ENCODE assay signal across 20 cellular contexts in genomic region chr1:37317870-37318431, GRCh38.
DNase-seq lines count a peak whose midpoint lies in the region; ATAC-seq, FAIRE-seq and TF ChIP-seq lines count a peak whose summit lies in the region.
"Had no signal": no experiment of that assay in that cellular context is flagged by ENCODE, and none has a peak within 500 bp of the region (broad histone marks: within the 10 kb centered on the region; RNA-seq: fewer than 3 reads in every experiment).

No MANE protein-coding gene starts in this region.

- TF ChIP-seq CTCF in right lobe of liver (IDR thresholded peaks at IDR 0.05) (no peak), HepG2 (CRISPR knock-in tag; IDR thresholded peaks at IDR 0.05) (no peak), K562 (IDR thresholded peaks at IDR 0.05 in 2 of 3, conservative IDR thresholded peaks at IDR 0.05 in 1 of 3; ENCODE audit: insufficient read depth in 2 of 3, low read depth in 1 of 3, low read length in 3 of 3) (no peak)

- H3K9me3 ChIP-seq in right lobe of liver (no peaks in the 10 kb centered on the region), HepG2 (ENCODE audit: low read length) (no peaks in the 10 kb centered on the region), K562 (replicated peaks; ENCODE audit: control insufficient read depth, insufficient read depth, low read depth, low read length) (no peaks in the 10 kb centered on the region)
- H3K9me3 ChIP-seq: gastroesophageal sphincter, upper lobe of right lung had no signal

- no peaks in the 10 kb centered on the region for H3K27me3 ChIP-seq in right lobe of liver
- H3K27me3 ChIP-seq in HepG2 (ENCODE audit: control insufficient read depth in 1 of 2, insufficient read depth in 2 of 2, low read length in 2 of 2) = peaks cover 7 to 40% of the 10 kb centered on the region in 2 experiments; a peak in 3 of 5 replicates
- H3K27me3 ChIP-seq in K562 (ENCODE audit: control insufficient read depth in 2 of 2, insufficient read depth in 2 of 2, low read length in 2 of 2) = peaks cover 29 to 31% of the 10 kb centered on the region in 2 experiments; a peak in 4 of 5 replicates

- H3K9me3 Mint-ChIP-seq in naive B cell = no peaks in the 10 kb centered on the region
- H3K9me3 Mint-ChIP-seq: activated T-helper 1 cell treated with anti-CD3 and anti-CD28 coated beads, Interleukin-12 subunit alpha, Interleukin-12 subunit beta, Interleukin-2, Interleukin-4 antibody, amounts not matched to agents 30 ng/mL and 10 ng/mL and 1 ng/mL, durations not matched to agents 14 hours and 24 hours and 36 hours; CD4-positive, CD25-positive, alpha-beta regulatory T cell; naive thymus-derived CD8-positive, alpha-beta T cell had no signal

- no peaks in the 10 kb centered on the region for H4K20me1 ChIP-seq in HepG2 (ENCODE audit: insufficient read depth, low read length)
- H4K20me1 ChIP-seq in K562 (replicated peaks; ENCODE audit: control insufficient read depth, insufficient read depth, low read length) = peaks cover 6% of the 10 kb centered on the region

- in situ Hi-C loops in HepG2 (cut with HindIII; ENCODE audit: extremely low pct_ligation_motif_present, low pct_unique_long_range_greater_than_20kb) (no loop called here), K562 (cut with MboI) (no loop called here)

- H3K4me3 ChIP-seq in right lobe of liver = no peak overlapping the region
- no peak overlapping the region for H3K4me3 ChIP-seq in HepG2 (replicated peaks in 1 of 3; ENCODE audit: insufficient read depth in 1 of 3, low read depth in 2 of 3, low read length in 3 of 3)
- no peak overlapping the region for H3K4me3 ChIP-seq in K562
- H3K4me3 ChIP-seq: gastroesophageal sphincter, lung, upper lobe of right lung had no signal

- TF ChIP-seq EP300 in HepG2 (IDR thresholded peaks at IDR 0.05; ENCODE audit: low read depth in 2 of 2, low read length in 2 of 2) = no peak
- no peak for TF ChIP-seq EP300 in HepG2 (CRISPR knock-in tag; IDR thresholded peaks at IDR 0.05; ENCODE audit: borderline replicate concordance)
- no peak for TF ChIP-seq EP300 in K562 (IDR thresholded peaks at IDR 0.05; ENCODE audit: low read length)

- intact Hi-C loops in right lobe of liver (cut with DNase I) = no loop called here
- intact Hi-C loops in HepG2 (cut with micrococcal nuclease; ENCODE audit: unreplicated experiment) = no loop called here
- intact Hi-C loops in K562 (cut with micrococcal nuclease) = no loop called here

- H2AFZ ChIP-seq in HepG2 (ENCODE audit: low read length) = no peak overlapping the region
- H2AFZ ChIP-seq in K562 (ENCODE audit: low read depth, low read length) = no peak overlapping the region

- peak overlapping the region in 6 of 8 donors; percentile 11 to 67 (median 41) for H3K4me3 Mint-ChIP-seq in naive B cell
- H3K4me3 Mint-ChIP-seq: activated T-helper 1 cell treated with anti-CD3 and anti-CD28 coated beads, Interleukin-12 subunit alpha, Interleukin-12 subunit beta, Interleukin-2, Interleukin-4 antibody, amounts not matched to agents 30 ng/mL and 10 ng/mL and 1 ng/mL, durations not matched to agents 14 hours and 24 hours and 36 hours; CD4-positive, CD25-positive, alpha-beta regulatory T cell; naive thymus-derived CD8-positive, alpha-beta T cell had no signal

- BruUV-seq in HepG2 (replicated peaks; lab: Mats Ljungman, UMichigan) = no TSS peak
- no TSS peak for BruUV-seq in K562 (replicated peaks; lab: Mats Ljungman, UMichigan)

- H3K4me1 Mint-ChIP-seq in naive B cell = peaks cover 12 to 19% (median 14%) of the 10 kb centered on the region in 3 donors

- TF ChIP-seq RAD21 in HepG2 (CRISPR knock-in tag; IDR thresholded peaks at IDR 0.05) (no peak), K562 (CRISPR knock-in tag; conservative IDR thresholded peaks at IDR 0.05 in 1 of 2, IDR thresholded peaks at IDR 0.05 in 1 of 2) (no peak)

- H3K9ac ChIP-seq in HepG2 (ENCODE audit: insufficient read depth, low read depth, low read length) (no peak overlapping the region), K562 (ENCODE audit: insufficient read depth in 1 of 2, low read depth in 2 of 2, low read length in 2 of 2) (no peak overlapping the region)

- H3K4me1 ChIP-seq in right lobe of liver (no peaks in the 10 kb centered on the region), HepG2 (ENCODE audit: insufficient read depth, low read length) (no peaks in the 10 kb centered on the region), K562 (replicated peaks in 1 of 2; ENCODE audit: control insufficient read depth in 2 of 2, insufficient read depth in 2 of 2, low read length in 2 of 2) (peaks cover 0 to 9% of the 10 kb centered on the region in 2 experiments; a peak in 1 of 5 replicates)
- H3K4me1 ChIP-seq: upper lobe of right lung had no signal

- H3K36me3 ChIP-seq in right lobe of liver = no peaks in the 10 kb centered on the region
- H3K36me3 ChIP-seq in HepG2 (replicated peaks in 1 of 2; ENCODE audit: control insufficient read depth in 1 of 2, insufficient read depth in 2 of 2, low read length in 2 of 2) = no peaks in the 10 kb centered on the region
- H3K36me3 ChIP-seq in K562 (ENCODE audit: control insufficient read depth, insufficient read depth, low read length) = no peaks in the 10 kb centered on the region
- H3K36me3 ChIP-seq: gastroesophageal sphincter, upper lobe of right lung had no signal

- peak in 1 of 3 donors; percentile 33 for DNase-seq in right lobe of liver
- DNase-seq in HepG2 (ENCODE audit: low spot score) = no peak
- no peak for DNase-seq in K562 (ENCODE audit: extremely low read depth in 1 of 4, low spot score in 3 of 4)
- DNase-seq in naive B cell = no peak
- no peak for DNase-seq in GF-D8 (lab: John Stamatoyannopoulos, UW)
- DNase-seq in CD1c-positive myeloid dendritic cell (ENCODE audit: extremely low spot score) = no peak
- DNase-seq: activated CD8-positive, alpha-beta memory T cell treated with anti-CD3 and anti-CD28 coated beads for 24 hours; CD4-positive, CD25-positive, alpha-beta regulatory T cell; dermis blood vessel endothelial cell; KBM-7; NCI-H2171; stimulated activated naive CD4-positive, alpha-beta T cell treated with Interleukin-2 at 50 U/mL for 16 hours; upper lobe of right lung had no signal

- no peak overlapping the region for H3K27ac ChIP-seq in right lobe of liver
- H3K27ac ChIP-seq in HepG2 (ENCODE audit: extremely low read length, insufficient read depth, low read length) = no peak overlapping the region
- H3K27ac ChIP-seq in K562 (ENCODE audit: extremely low read depth, low read depth, low read length) = no peak overlapping the region
- H3K27ac ChIP-seq: gastroesophageal sphincter, upper lobe of right lung had no signal

- peaks cover 63 to 81% (median 71%) of the 10 kb centered on the region in 3 donors for H3K27me3 Mint-ChIP-seq in naive B cell

- ATAC-seq in right lobe of liver (peak; percentile 41 to 59 (median 48)), HepG2 (no peak), K562 (peak; percentile 48), naive B cell (ENCODE audit: low read depth in 2 of 2) (no peak), HG03159 (IDR thresholded peaks at IDR 0.05; ENCODE audit: unreplicated experiment) (no peak), GM21423 (IDR thresholded peaks at IDR 0.05; ENCODE audit: unreplicated experiment) (no peak)
- ATAC-seq: gastroesophageal sphincter; naive thymus-derived CD8-positive, alpha-beta T cell had no signal

- WGBS in right lobe of liver (ENCODE audit: insufficient coverage, low coverage, low lambda C conversion rate, missing lambda C conversion rate) = 10% methylated on average over 25 of the region's 33 CpGs
- 6% methylated on average over 16 of the region's 33 CpGs for WGBS in HepG2 (ENCODE audit: low lambda C conversion rate)
- WGBS in K562 (ENCODE audit: insufficient coverage, low coverage, missing lambda C conversion rate) = under 1% methylated on average over 27 of the region's 33 CpGs

- H3K4me2 ChIP-seq in HepG2 (ENCODE audit: low read depth, low read length) (no peak overlapping the region), K562 (ENCODE audit: insufficient read depth, low read length) (no peak overlapping the region)

- FAIRE-seq in HepG2 (lab: Jason Lieb, UNC) = no peak
- FAIRE-seq in K562 (lab: Jason Lieb, UNC) = no peak
- FAIRE-seq: bronchial epithelial cell had no signal

- POLR2A ChIA-PET in HepG2 (lab: Yijun Ruan, JAX) (no interaction called here), K562 (lab: Yijun Ruan, JAX) (interaction anchor here (0.6 kb wide), 1 partner anchor 359 kb away, joined by 3 read pairs; no protein-coding TSS in a partner anchor)

- H3K27ac Mint-ChIP-seq in naive B cell = peak overlapping the region in 2 of 6 donors; percentile 29 to 75
- H3K27ac Mint-ChIP-seq: activated T-helper 1 cell treated with anti-CD3 and anti-CD28 coated beads, Interleukin-12 subunit alpha, Interleukin-12 subunit beta, Interleukin-2, Interleukin-4 antibody, amounts not matched to agents 30 ng/mL and 10 ng/mL and 1 ng/mL, durations not matched to agents 14 hours and 24 hours and 36 hours; CD4-positive, CD25-positive, alpha-beta regulatory T cell had no signal

- H3K36me3 Mint-ChIP-seq in naive B cell = no peaks in the 10 kb centered on the region
- H3K36me3 Mint-ChIP-seq: CD4-positive, CD25-positive, alpha-beta regulatory T cell; naive thymus-derived CD8-positive, alpha-beta T cell had no signal

- CTCF ChIA-PET in HepG2 (lab: Yijun Ruan, JAX; ENCODE audit: low intra/inter-chr PET ratio, low total read pairs) (no interaction called here), K562 (lab: Yijun Ruan, JAX; ENCODE audit: low intra/inter-chr PET ratio) (no interaction called here)

- H3K9me1 ChIP-seq in K562 (ENCODE audit: control insufficient read depth, insufficient read depth, low read length) = no peaks in the 10 kb centered on the region

- H3K79me2 ChIP-seq in HepG2 (ENCODE audit: insufficient read depth, low read length) (no peaks in the 10 kb centered on the region), K562 (ENCODE audit: control insufficient read depth, insufficient read depth, low read length) (no peaks in the 10 kb centered on the region)

- TF ChIP-seq POLR2A in right lobe of liver (IDR thresholded peaks at IDR 0.05) (no peak), HepG2 (IDR thresholded peaks at IDR 0.05; ENCODE audit: insufficient read depth in 1 of 2, low read depth in 2 of 2, low read length in 2 of 2) (no peak), K562 (conservative IDR thresholded peaks at IDR 0.05) (no peak)

TF ChIP-seq in HepG2, 621 proteins besides CTCF, POLR2A, EP300 and RAD21 (continues in another document):
- TF ChIP-seq HNRNPL (IDR thresholded peaks at IDR 0.05; ENCODE audit: low read depth, low read length) (no peak), ZNF570 (CRISPR knock-in tag; IDR thresholded peaks at IDR 0.05; ENCODE audit: borderline replicate concordance) (no peak), ZNF674 (CRISPR knock-in tag; IDR thresholded peaks at IDR 0.05; ENCODE audit: low read depth) (no peak), ZMYM3 (CRISPR knock-in tag; IDR thresholded peaks at IDR 0.05) (no peak)

TF ChIP-seq in K562, 482 proteins besides CTCF, POLR2A, EP300 and RAD21 (continues in another document):
- TF ChIP-seq NFIC (IDR thresholded peaks at IDR 0.05) = 0 out of 2 replicates have a peak, but pooled peaks have one; percentile 13

Comparison
In these comparisons a context has a peak if more than half of its experiments do, and no peak if none do; other contexts are left out.
1. ATAC-seq: peak in right lobe of liver (4 of 4) and K562 (single experiment); none in HepG2 (single experiment), naive B cell (0 of 2), HG03159 (single experiment) and GM21423 (single experiment).